14 cellular contexts compared by ENCODE assay signal in the genomic region with DNA sequence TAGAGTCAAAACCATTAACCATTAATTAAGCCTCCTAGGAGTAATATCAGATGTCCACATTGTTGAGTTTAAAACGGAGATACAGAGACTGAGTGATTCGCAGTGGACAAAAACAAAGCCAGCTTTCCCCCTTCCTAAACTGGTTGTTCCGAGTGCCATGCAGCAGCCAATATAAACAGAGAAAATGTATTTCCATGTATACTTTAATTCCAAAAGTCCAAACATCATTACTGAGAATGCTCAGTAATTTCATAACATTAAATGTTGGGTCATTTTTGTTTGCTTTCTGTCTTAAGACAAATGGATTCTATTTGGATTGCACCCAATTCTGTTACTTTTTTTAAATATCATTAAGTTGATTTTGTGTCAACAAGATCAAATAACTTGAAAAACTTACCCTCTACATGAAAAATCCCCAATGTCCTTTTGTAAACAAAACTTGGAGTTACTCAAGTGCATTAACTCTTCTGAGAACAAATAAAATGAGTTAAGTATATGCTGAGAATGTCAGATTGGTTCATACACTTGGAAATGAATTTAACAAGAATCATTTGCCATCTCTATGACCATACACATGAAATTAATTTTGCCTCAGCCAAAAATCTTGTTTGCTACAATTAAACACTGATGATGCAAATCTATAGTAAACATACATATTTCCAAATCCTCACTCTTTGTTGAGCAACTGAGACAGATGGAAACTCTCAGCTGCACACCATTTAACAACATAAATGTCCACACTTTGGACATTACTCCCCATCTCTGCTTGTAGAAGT. TPM values are rescaled to one million over a fixed set of nuclear protein-coding genes. Genes with fewer than 3 reads are reported as not detected.
A peak's percentile ranks its signal among the peaks of the same experiment; 100 is the strongest.
DNase-seq lines count a peak whose midpoint lies in the region; ATAC-seq and TF ChIP-seq lines count a peak whose summit lies in the region.
"Had no signal": no experiment of that assay in that cellular context is flagged by ENCODE, and none has a peak within 500 bp of the region (broad histone marks: within the 10 kb centered on the region; RNA-seq: fewer than 3 reads in every experiment).

No MANE protein-coding gene starts in this region.

- DNase-seq in AG04450 (ENCODE audit: low read depth, low spot score): peak; percentile 37
- DNase-seq in Panc1 (ENCODE audit: low read depth, low spot score): no peak
- peak; percentile 77 for DNase-seq in fibroblast of mammary gland (ENCODE audit: low read depth)
- no peak for DNase-seq in mucosa of descending colon
- DNase-seq in NCI-H510A treated with DMSO at 0.1 percent for 48 hours (lab: John Stamatoyannopoulos, UW): no peak
- DNase-seq in NCI-H510A (lab: John Stamatoyannopoulos, UW): no peak
- no peak for DNase-seq in brain microvascular endothelial cell
- DNase-seq in NCI-H2107 treated with DMSO at 0.1 percent for 48 hours (lab: John Stamatoyannopoulos, UW; ENCODE audit: unreplicated experiment): no peak
- DNase-seq: NCI-H2081 treated with DMSO at 0.1 percent for 48 hours; stimulated activated CD4-positive, alpha-beta T cell treated with anti-CD3 and anti-CD28 coated beads, Interleukin-15, amount 100 ng/mL, for 24 hours; testis had no signal

- CTCF ChIA-PET in AG04450 (lab: Charles Lee) (interaction anchor here (1.0 kb wide), 1 partner anchor 18 kb away, joined by 4 read pairs; no protein-coding TSS in a partner anchor), Panc1 (lab: Charles Lee) (no interaction called here)

- in situ Hi-C loops in Panc1 (cut with HindIII; ENCODE audit: low pct_unique_long_range_greater_than_20kb, low sequenced_read_pairs) (no loop called here), brain microvascular endothelial cell (cut with HindIII; ENCODE audit: low pct_ligation_motif_present, low sequenced_read_pairs) (no loop called here)

- H3K4me3 ChIP-seq in AG04450 (ENCODE audit: low read depth, low read length): no peak overlapping the region
- no peak overlapping the region for H3K4me3 ChIP-seq in Panc1 (ENCODE audit: low read depth in 2 of 2, low read length in 2 of 2)
- no peak overlapping the region for H3K4me3 ChIP-seq in fibroblast of mammary gland (ENCODE audit: control insufficient read depth, low read depth, low read length)
- no peak overlapping the region for H3K4me3 ChIP-seq in mucosa of descending colon
- no peak overlapping the region for H3K4me3 ChIP-seq in brain microvascular endothelial cell (ENCODE audit: low read depth, low read length)
- H3K4me3 ChIP-seq: testis had no signal

- POLR2A ChIA-PET in AG04450 (lab: Yijun Ruan, JAX): interaction anchor here (0.8 to 1.5 kb wide), 2 partner anchors 17 to 20 kb away, joined by 3 read pairs; no protein-coding TSS in a partner anchor
- POLR2A ChIA-PET in Panc1 (lab: Charles Lee): interaction anchor here (0.6 kb wide), 1 partner anchor 1526 kb away, joined by 8 read pairs; no protein-coding TSS in a partner anchor

- TF ChIP-seq CTCF in AG04450 (IDR thresholded peaks at IDR 0.05; ENCODE audit: low read depth, low read length) (no peak), Panc1 (IDR thresholded peaks at IDR 0.05) (no peak), fibroblast of mammary gland (conservative IDR thresholded peaks at IDR 0.05; ENCODE audit: control insufficient read depth, insufficient read depth, low read depth, low read length) (no peak), mucosa of descending colon (IDR thresholded peaks at IDR 0.05) (no peak), brain microvascular endothelial cell (IDR thresholded peaks at IDR 0.05; ENCODE audit: low read depth, low read length, missing control alignments) (no peak)

- H3K27ac ChIP-seq in AG04450 (ENCODE audit: low read depth, low read length): no peak overlapping the region
- H3K27ac ChIP-seq in Panc1 (ENCODE audit: low read length): peak overlapping the region; percentile 65
- H3K27ac ChIP-seq in brain microvascular endothelial cell: no peak overlapping the region
- H3K27ac ChIP-seq: HL-60, parathyroid adenoma, testis had no signal

- H3K9me3 ChIP-seq in AG04450 (ENCODE audit: control insufficient read depth, insufficient read depth, low read length) (no peaks in the 10 kb centered on the region), Panc1 (ENCODE audit: control insufficient read depth, insufficient read depth, low read depth, low read length) (no peaks in the 10 kb centered on the region), mucosa of descending colon (no peaks in the 10 kb centered on the region)
- H3K9me3 ChIP-seq: testis had no signal

- ATAC-seq in Panc1: no peak
- ATAC-seq in mucosa of descending colon: peak; percentile 19

- peaks cover 9% of the 10 kb centered on the region for H3K4me1 ChIP-seq in Panc1 (ENCODE audit: control insufficient read depth, insufficient read depth, low read length)
- H3K4me1 ChIP-seq in mucosa of descending colon (ENCODE audit: low read depth): no peaks in the 10 kb centered on the region
- H3K4me1 ChIP-seq: parathyroid adenoma, testis had no signal

- intact Hi-C loops in Panc1 (cut with micrococcal nuclease; ENCODE audit: unreplicated experiment): no loop called here
- intact Hi-C loops in mucosa of descending colon (cut with DNase I, micrococcal nuclease): no loop called here

- H3K36me3 ChIP-seq in Panc1 (ENCODE audit: control insufficient read depth, insufficient read depth, low read length) (no peaks in the 10 kb centered on the region), mucosa of descending colon (ENCODE audit: low read depth) (no peaks in the 10 kb centered on the region), brain microvascular endothelial cell (replicated peaks) (no peaks in the 10 kb centered on the region)

- BruUV-seq in Panc1 (replicated peaks; lab: Mats Ljungman, UMichigan): no TSS peak

- no peaks in the 10 kb centered on the region for H3K27me3 ChIP-seq in AG04450 (ENCODE audit: control insufficient read depth, insufficient read depth, low read length)
- H3K27me3 ChIP-seq in Panc1 (ENCODE audit: control insufficient read depth, insufficient read depth, low read length): no peaks in the 10 kb centered on the region
- H3K27me3 ChIP-seq in brain microvascular endothelial cell (replicated peaks): no peaks in the 10 kb centered on the region
- H3K27me3 ChIP-seq: testis had no signal

RNA-seq across cellular contexts. Expression of a gene that starts 19.4 kb away (rescaled TPM):
- 40.8 and 51.4 TPM in 2 replicates for polyA plus RNA-seq in AG04450 (2011; rRNA removed)
- 80.2 and 81.8 TPM in 2 replicates for polyA minus RNA-seq in AG04450 (2011; rRNA and poly(A)+ RNA removed)
- total RNA-seq in Panc1 (2021; ENCODE audit: unreplicated experiment) (6.8 TPM), mucosa of descending colon (10 to 100 TPM; 22.3 to 31.8 (median 31.0) TPM)
- 4.3 TPM for polyA plus RNA-seq in Panc1 (2012; ENCODE audit: insufficient read length)
- total RNA-seq: activated CD8-positive, alpha-beta memory T cell treated with anti-CD3 and anti-CD28 coated beads for 36 hours had no signal

Comparison
In these comparisons a context has a peak if more than half of its experiments do, and no peak if none do; other contexts are left out.
1. DNase-seq: peak in AG04450 (single experiment) and fibroblast of mammary gland (single experiment); none in Panc1 (single experiment), mucosa of descending colon (0 of 3), NCI-H510A treated with DMSO at 0.1 percent for 48 hours (single experiment), NCI-H510A (single experiment), brain microvascular endothelial cell (single experiment) and NCI-H2107 treated with DMSO at 0.1 percent for 48 hours (single experiment).